Comparison of ENCODE assay signal across 18 cellular contexts in the genomic region with DNA sequence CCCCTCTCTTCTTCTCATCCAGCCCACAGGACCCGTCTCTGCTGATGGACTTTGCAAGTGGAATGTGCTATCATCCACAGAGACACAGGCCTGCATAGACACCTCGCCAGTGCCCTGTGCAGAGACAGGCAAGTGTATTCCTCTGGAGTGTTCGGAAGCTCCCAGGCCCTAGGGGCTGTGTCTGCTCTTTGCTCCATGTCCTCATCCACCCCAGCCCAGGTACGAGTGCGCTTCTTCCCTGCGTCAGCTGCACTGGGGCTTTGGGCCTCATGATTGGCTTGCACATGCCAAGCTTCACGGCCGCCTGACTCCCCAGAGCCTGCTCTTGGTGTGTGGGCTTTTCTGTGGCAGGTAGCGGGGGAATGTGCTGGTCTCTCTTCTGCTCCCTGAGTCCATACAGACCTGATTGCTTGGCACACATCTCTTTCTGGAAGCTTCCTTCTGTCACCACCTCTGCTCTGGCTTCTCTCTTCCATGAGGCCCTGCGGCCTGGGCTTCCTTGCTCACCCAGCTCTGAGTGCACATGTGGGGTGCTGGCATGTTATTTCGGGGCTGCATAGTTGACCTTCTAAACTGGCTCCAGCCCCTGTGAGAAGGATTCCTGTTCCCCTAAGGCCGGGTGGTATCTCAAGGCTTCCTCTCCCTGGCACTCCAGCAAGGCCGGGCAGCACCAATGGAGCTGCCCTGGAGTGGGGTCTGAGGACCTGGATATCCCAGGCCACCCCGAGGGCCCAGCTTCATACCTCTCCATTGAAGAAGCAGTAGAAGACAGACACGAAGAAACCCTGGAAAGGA. TPM values are rescaled to one million over a fixed set of nuclear protein-coding genes. Genes with fewer than 3 reads are reported as not detected.
"Had no signal": no experiment of that assay in that cellular context is flagged by ENCODE, and none has a peak within 500 bp of the region (broad histone marks: within the 10 kb centered on the region; RNA-seq: fewer than 3 reads in every experiment).

No MANE protein-coding gene starts in this region.

- H3K27ac ChIP-seq: colonic mucosa, epithelial cell of prostate, hepatocyte, lower lobe of right lung, prostate gland, right atrium auricular region, SK-N-MC, skin epidermis, testis had no signal

- H3K36me3 ChIP-seq: colonic mucosa, lower lobe of right lung, prostate gland, right atrium auricular region had no signal

- H3K27me3 ChIP-seq: colonic mucosa, hepatocyte, right atrium auricular region, testis had no signal

- ATAC-seq: activated CD8-positive, alpha-beta T cell treated with anti-CD3 and anti-CD28 coated beads for 36 hours; lower lobe of right lung; natural killer cell had no signal

- H3K9me3 ChIP-seq: colonic mucosa, lower lobe of right lung, prostate gland, right atrium auricular region, testis had no signal

- H3K4me1 ChIP-seq: colonic mucosa, lower lobe of right lung, prostate gland, right atrium auricular region, testis had no signal

- DNase-seq: activated CD4-positive, alpha-beta T cell treated with anti-CD3 and anti-CD28 coated beads, Interleukin-2, amount 10 ng/mL, durations not matched to agents 24 days and 14 days; activated CD8-positive, alpha-beta T cell treated with anti-CD3 and anti-CD28 coated beads for 36 hours; activated T-cell treated with anti-CD3 and anti-CD28 coated beads, Interleukin-2, amount 50 U/mL, for 1 hour; central memory CD4-positive, alpha-beta T cell; colonic mucosa; endodermal cell; foreskin fibroblast; lower lobe of right lung; natural killer cell; stimulated activated CD4-positive, alpha-beta T cell treated with anti-CD3 and anti-CD28 coated beads, Interleukin-4, amount 100 ng/mL, for 1 hour; T-helper 9 cell; testis had no signal

- H3K4me3 ChIP-seq: colonic mucosa, hepatocyte, lower lobe of right lung, prostate gland, right atrium auricular region, SK-N-MC, skin epidermis, testis had no signal

RNA-seq across cellular contexts. Expression of gene CRHR2, which starts 27.8 kb away (rescaled TPM):
- total RNA-seq: activated CD4-positive, alpha-beta T cell treated with anti-CD3 and anti-CD28 coated beads, Interleukin-2, amount 10 ng/mL, durations not matched to agents 24 days and 14 days; activated CD8-positive, alpha-beta T cell treated with anti-CD3 and anti-CD28 coated beads for 36 hours; endodermal cell; hepatocyte; lower lobe of right lung; natural killer cell had no signal
